In genomic region chr2:230900336-230900995, GRCh38 we compare ENCODE assay signal across 2 cellular contexts.
TF ChIP-seq lines count a peak whose summit lies in the region.

No MANE protein-coding gene starts in this region.

TF ChIP-seq in K562, 482 proteins besides CTCF, POLR2A, EP300 and RAD21:
- TF ChIP-seq SRF (CRISPR knock-in tag; IDR thresholded peaks at IDR 0.05): no peak
- 0 out of 2 replicates have a peak, but pooled peaks have one; percentile 18 for TF ChIP-seq PKNOX1 (IDR thresholded peaks at IDR 0.05)
- TF ChIP-seq CLOCK (CRISPR knock-in tag; IDR thresholded peaks at IDR 0.05; ENCODE audit: borderline replicate concordance): no peak
- no peak for TF ChIP-seq CBFA2T3 (IDR thresholded peaks at IDR 0.05)

TF ChIP-seq in neural cell, 6 proteins besides CTCF, POLR2A, EP300 and RAD21:
- TF ChIP-seq TAF1 (IDR thresholded peaks at IDR 0.05; ENCODE audit: low read depth) (no peak), POLR2AphosphoS5 (IDR thresholded peaks at IDR 0.05) (no peak), EZH2 (IDR thresholded peaks at IDR 0.05; ENCODE audit: borderline replicate concordance, insufficient read depth, low read length, poor library complexity, severe bottlenecking) (no peak), SMC3 (conservative IDR thresholded peaks at IDR 0.05; ENCODE audit: poor library complexity) (no peak), MXI1 (conservative IDR thresholded peaks at IDR 0.05; ENCODE audit: poor library complexity, severe bottlenecking) (no peak)
- TF ChIP-seq, protein P1, sequence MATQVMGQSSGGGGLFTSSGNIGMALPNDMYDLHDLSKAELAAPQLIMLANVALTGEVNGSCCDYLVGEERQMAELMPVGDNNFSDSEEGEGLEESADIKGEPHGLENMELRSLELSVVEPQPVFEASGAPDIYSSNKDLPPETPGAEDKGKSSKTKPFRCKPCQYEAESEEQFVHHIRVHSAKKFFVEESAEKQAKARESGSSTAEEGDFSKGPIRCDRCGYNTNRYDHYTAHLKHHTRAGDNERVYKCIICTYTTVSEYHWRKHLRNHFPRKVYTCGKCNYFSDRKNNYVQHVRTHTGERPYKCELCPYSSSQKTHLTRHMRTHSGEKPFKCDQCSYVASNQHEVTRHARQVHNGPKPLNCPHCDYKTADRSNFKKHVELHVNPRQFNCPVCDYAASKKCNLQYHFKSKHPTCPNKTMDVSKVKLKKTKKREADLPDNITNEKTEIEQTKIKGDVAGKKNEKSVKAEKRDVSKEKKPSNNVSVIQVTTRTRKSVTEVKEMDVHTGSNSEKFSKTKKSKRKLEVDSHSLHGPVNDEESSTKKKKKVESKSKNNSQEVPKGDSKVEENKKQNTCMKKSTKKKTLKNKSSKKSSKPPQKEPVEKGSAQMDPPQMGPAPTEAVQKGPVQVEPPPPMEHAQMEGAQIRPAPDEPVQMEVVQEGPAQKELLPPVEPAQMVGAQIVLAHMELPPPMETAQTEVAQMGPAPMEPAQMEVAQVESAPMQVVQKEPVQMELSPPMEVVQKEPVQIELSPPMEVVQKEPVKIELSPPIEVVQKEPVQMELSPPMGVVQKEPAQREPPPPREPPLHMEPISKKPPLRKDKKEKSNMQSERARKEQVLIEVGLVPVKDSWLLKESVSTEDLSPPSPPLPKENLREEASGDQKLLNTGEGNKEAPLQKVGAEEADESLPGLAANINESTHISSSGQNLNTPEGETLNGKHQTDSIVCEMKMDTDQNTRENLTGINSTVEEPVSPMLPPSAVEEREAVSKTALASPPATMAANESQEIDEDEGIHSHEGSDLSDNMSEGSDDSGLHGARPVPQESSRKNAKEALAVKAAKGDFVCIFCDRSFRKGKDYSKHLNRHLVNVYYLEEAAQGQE (IDR thresholded peaks at IDR 0.05; ENCODE audit: borderline replicate concordance): no peak
